In genomic region chr5:131357739-131358561, GRCh38 we compare ENCODE assay signal across 9 cellular contexts.
DNase-seq lines count a peak whose midpoint lies in the region; ATAC-seq and TF ChIP-seq lines count a peak whose summit lies in the region.
"Had no signal": no experiment of that assay in that cellular context is flagged by ENCODE, and none has a peak within 500 bp of the region (broad histone marks: within the 10 kb centered on the region; RNA-seq: fewer than 3 reads in every experiment).

No MANE protein-coding gene starts in this region.

- H3K4me3 Mint-ChIP-seq in type B pancreatic cell (no peak overlapping the region), GM23338 (no peak overlapping the region)

- no peak overlapping the region for H3K27ac Mint-ChIP-seq in type B pancreatic cell
- no peak overlapping the region for H3K27ac Mint-ChIP-seq in GM23338

- H3K9ac ChIP-seq in HCT116 (ENCODE audit: low read length) = no peak overlapping the region

- H3K27me3 ChIP-seq in HCT116 (ENCODE audit: insufficient read depth, low read length) = no peaks in the 10 kb centered on the region
- H3K27me3 ChIP-seq in GM23338 (ENCODE audit: insufficient read depth) = no peaks in the 10 kb centered on the region
- H3K27me3 ChIP-seq: ovary had no signal

- H3K9me3 Mint-ChIP-seq in type B pancreatic cell = no peaks in the 10 kb centered on the region
- peaks cover 2% of the 10 kb centered on the region; the same call in 1 of the 3 replicates for H3K9me3 Mint-ChIP-seq in GM23338

- POLR2A ChIA-PET in HCT116 (lab: Charles Lee) (no interaction called here), OCI-LY7 (lab: Charles Lee) (interaction anchor here (0.5 to 1.3 kb wide), 3 partner anchors 12 to 1393 kb away, joined by 3 to 4 read pairs (median 3); no protein-coding TSS in a partner anchor)

- no peak overlapping the region for H3K4me2 ChIP-seq in HCT116 (ENCODE audit: low read length)
- H3K4me2 ChIP-seq in OCI-LY7 (ENCODE audit: low read length) = peak overlapping the region; percentile 19; the same call in 1 of the 2 replicates
- no peak overlapping the region for H3K4me2 ChIP-seq in GM23338

- H3K4me1 ChIP-seq in HCT116 (ENCODE audit: control insufficient read depth in 1 of 2, insufficient read depth in 2 of 2, low read length in 2 of 2) (no peaks in the 10 kb centered on the region), OCI-LY7 (ENCODE audit: insufficient read depth, low read length, poor library complexity, severe bottlenecking) (peaks cover 20% of the 10 kb centered on the region), GM23338 (ENCODE audit: insufficient read depth) (no peaks in the 10 kb centered on the region)

- no peak overlapping the region for H2AFZ ChIP-seq in HCT116 (ENCODE audit: low read depth, low read length, poor library complexity, severe bottlenecking)
- H2AFZ ChIP-seq in OCI-LY7 (ENCODE audit: low read length) = no peak overlapping the region
- H2AFZ ChIP-seq in GM23338 = no peak overlapping the region

- ATAC-seq in HCT116 = no peak
- ATAC-seq in GM23338 = no peak

- H3K36me3 Mint-ChIP-seq in type B pancreatic cell (peaks cover 11% of the 10 kb centered on the region), GM23338 (ENCODE audit: low read depth) (no peaks in the 10 kb centered on the region; the same call in 2 of the 3 replicates)

- DNase-seq in GM10266 (ENCODE audit: extremely low spot score) = no peak
- no peak for DNase-seq in HCT116 (ENCODE audit: low read depth, low spot score)
- DNase-seq in OCI-LY7 (ENCODE audit: low spot score) = no peak
- peak in 30 of 42 donors; percentile 14 to 78 (median 42) for DNase-seq in head of caudate nucleus
- no peak for DNase-seq in type B pancreatic cell (ENCODE audit: extremely low spot score, unreplicated experiment)
- no peak for DNase-seq in hepatic stellate cell (ENCODE audit: low spot score)
- no peak for DNase-seq in GM23338 (ENCODE audit: low spot score)
- DNase-seq in activated gamma-delta T cell treated with Interleukin-2 at 50 U/mL for 16 hours = no peak
- DNase-seq: ovary had no signal

- TF ChIP-seq RAD21 in HCT116 (IDR thresholded peaks at IDR 0.05; ENCODE audit: low read depth) = 0 out of 2 replicates have a peak, but pooled peaks have one; percentile 27

- no peaks in the 10 kb centered on the region for H3F3A ChIP-seq in GM23338 (replicated peaks; ENCODE audit: low read depth)

- peaks cover 0 to 4% of the 10 kb centered on the region in 2 experiments; a peak in 1 of 4 replicates for H3K36me3 ChIP-seq in HCT116 (ENCODE audit: control insufficient read depth in 1 of 2, insufficient read depth in 2 of 2, low read length in 2 of 2)
- peaks cover 31% of the 10 kb centered on the region for H3K36me3 ChIP-seq in OCI-LY7 (ENCODE audit: insufficient read depth, low read length)
- no peaks in the 10 kb centered on the region for H3K36me3 ChIP-seq in GM23338 (ENCODE audit: insufficient read depth)
- H3K36me3 ChIP-seq: ovary had no signal

- intact Hi-C loops in HCT116 (cut with micrococcal nuclease) = no loop called here
- intact Hi-C loops in OCI-LY7 (cut with micrococcal nuclease; ENCODE audit: unreplicated experiment) = no loop called here
- intact Hi-C loops in head of caudate nucleus (cut with DNase I) = no loop called here

- CTCF ChIA-PET in HCT116 (lab: Charles Lee) (no interaction called here), OCI-LY7 (lab: Charles Lee; ENCODE audit: unreplicated experiment) (no interaction called here)

- TF ChIP-seq CTCF in GM10266 (IDR thresholded peaks at IDR 0.05; ENCODE audit: control insufficient read depth, insufficient read depth, low read depth, missing control alignments) (peak; percentile 30), HCT116 (IDR thresholded peaks at IDR 0.05 in 2 of 3, conservative IDR thresholded peaks at IDR 0.05 in 1 of 3; ENCODE audit: borderline replicate concordance in 1 of 3, insufficient read depth in 1 of 3, low read depth in 2 of 3, low read length in 2 of 3) (no peak), OCI-LY7 (conservative IDR thresholded peaks at IDR 0.05; ENCODE audit: low read length) (peak; percentile 48; the same call in 1 of the 2 replicates), type B pancreatic cell (conservative IDR thresholded peaks at IDR 0.05) (no peak), GM23338 (conservative IDR thresholded peaks at IDR 0.05; ENCODE audit: low read depth in 2 of 2) (peak in 1 of 2 experiments; percentile 25; a peak in 2 of 4 replicates)

- no peaks in the 10 kb centered on the region for H3K9me3 ChIP-seq in HCT116 (ENCODE audit: control insufficient read depth in 1 of 2, insufficient read depth in 1 of 2, low read depth in 1 of 2, low read length in 2 of 2)
- H3K9me3 ChIP-seq in OCI-LY7 (ENCODE audit: low read length) = no peaks in the 10 kb centered on the region
- H3K9me3 ChIP-seq: ovary had no signal

- peaks cover 13% of the 10 kb centered on the region for H3K79me2 ChIP-seq in HCT116 (ENCODE audit: insufficient read depth, low read length)
- H3K79me2 ChIP-seq in OCI-LY7 (ENCODE audit: insufficient read depth, low read depth, low read length) = peaks cover 40% of the 10 kb centered on the region; the same call in 1 of the 2 replicates
- H3K79me2 ChIP-seq in GM23338 (replicated peaks; ENCODE audit: insufficient read depth) = no peaks in the 10 kb centered on the region

- H3K4me3 ChIP-seq in HCT116 (replicated peaks in 1 of 2; ENCODE audit: low read depth in 1 of 2, low read length in 2 of 2) (no peak overlapping the region), OCI-LY7 (ENCODE audit: low read depth, low read length, poor library complexity, severe bottlenecking) (no peak overlapping the region), GM23338 (no peak overlapping the region)
- H3K4me3 ChIP-seq: ovary had no signal

- no peaks in the 10 kb centered on the region for H3K9me2 ChIP-seq in HCT116 (ENCODE audit: insufficient read depth)
- H3K9me2 ChIP-seq in OCI-LY7 (ENCODE audit: insufficient read depth, low read length) = no peaks in the 10 kb centered on the region
- no peaks in the 10 kb centered on the region for H3K9me2 ChIP-seq in GM23338 (ENCODE audit: insufficient read depth)

- H3K27ac ChIP-seq in HCT116 (ENCODE audit: low read depth, low read length) = no peak overlapping the region
- no peak overlapping the region for H3K27ac ChIP-seq in OCI-LY7 (ENCODE audit: low read depth, low read length, poor library complexity, severe bottlenecking)
- no peak overlapping the region for H3K27ac ChIP-seq in GM23338 (ENCODE audit: low read depth)
- H3K27ac ChIP-seq: ovary had no signal

- TF ChIP-seq POLR2A in HCT116 (IDR thresholded peaks at IDR 0.05; ENCODE audit: borderline replicate concordance, extremely low read depth, insufficient read depth, insufficient read length) = no peak

- H3K4me1 Mint-ChIP-seq in type B pancreatic cell (ENCODE audit: unreplicated experiment) = peaks cover 20% of the 10 kb centered on the region
- peaks cover 10% of the 10 kb centered on the region for H3K4me1 Mint-ChIP-seq in GM23338

- BruUV-seq in HCT116 (replicated peaks; lab: Mats Ljungman, UMichigan) = no TSS peak
- no TSS peak for BruUV-seq in OCI-LY7 (replicated peaks; lab: Mats Ljungman, UMichigan)

- no peaks in the 10 kb centered on the region for H3K27me3 Mint-ChIP-seq in type B pancreatic cell
- H3K27me3 Mint-ChIP-seq in GM23338 (ENCODE audit: insufficient read depth, low read depth, poor library complexity) = peaks cover 2% of the 10 kb centered on the region

- H4K20me1 ChIP-seq in HCT116 (ENCODE audit: insufficient read depth) = no peaks in the 10 kb centered on the region
- no peaks in the 10 kb centered on the region for H4K20me1 ChIP-seq in OCI-LY7 (ENCODE audit: insufficient read depth, low read length)
- H4K20me1 ChIP-seq in GM23338 (replicated peaks; ENCODE audit: insufficient read depth) = no peaks in the 10 kb centered on the region

- RAD21 ChIA-PET in HCT116 (lab: Charles Lee; ENCODE audit: low non-redundant PET in 1 of 2, low total read pairs in 2 of 2, uncharacterized antibody in 2 of 2, unreplicated experiment in 2 of 2) = no interaction called here

TF ChIP-seq in HCT116, 20 proteins besides CTCF, POLR2A, EP300 and RAD21:
- TF ChIP-seq YY1 (IDR thresholded peaks at IDR 0.05; ENCODE audit: extremely low read depth, insufficient replicate concordance, low read depth, low read length) (no peak), MAX (IDR thresholded peaks at IDR 0.05) (no peak), EGR1 (IDR thresholded peaks at IDR 0.05; ENCODE audit: low read depth) (no peak), ZNF274 (IDR thresholded peaks at IDR 0.05; ENCODE audit: low read depth, low read length) (no peak)

TF ChIP-seq in GM23338, 12 proteins besides CTCF, POLR2A, EP300 and RAD21 (continues in another document):
- TF ChIP-seq REST (IDR thresholded peaks at IDR 0.05; ENCODE audit: unreplicated experiment) = no peak

Comparison
In these comparisons a context has a peak if more than half of its experiments do, and no peak if none do; other contexts are left out.
1. DNase-seq: peak in head of caudate nucleus (30 of 42); none in GM10266 (single experiment), HCT116 (single experiment), OCI-LY7 (single experiment), type B pancreatic cell (single experiment), hepatic stellate cell (single experiment), GM23338 (single experiment) and activated gamma-delta T cell treated with Interleukin-2 at 50 U/mL for 16 hours (single experiment).
2. CTCF ChIP-seq: peak in GM10266 (single experiment) and OCI-LY7 (single experiment); none in HCT116 (0 of 3) and type B pancreatic cell (single experiment).